In the genomic region with DNA sequence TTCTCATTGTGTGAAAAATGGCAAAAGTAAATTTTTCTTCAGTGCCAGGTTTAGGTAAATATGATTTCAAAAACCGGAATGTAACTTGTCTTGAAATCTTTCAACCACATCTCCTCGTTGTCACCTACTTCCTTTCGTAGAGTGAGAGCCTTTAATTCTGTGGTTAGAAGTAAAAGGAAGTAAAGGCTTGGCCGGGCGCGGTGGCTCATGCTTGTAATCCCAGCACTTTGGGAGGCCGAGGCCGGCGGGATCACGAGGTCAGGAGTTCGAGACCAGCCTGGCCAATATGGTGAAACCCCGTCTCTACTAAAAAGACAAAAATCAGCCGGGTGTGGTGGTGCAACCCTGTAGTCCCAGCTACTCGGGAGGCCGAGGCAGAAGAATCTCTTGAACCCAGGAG, we compare ENCODE assay signal across 10 cellular contexts. TPM values are rescaled to one million over a fixed set of nuclear protein-coding genes. Genes with fewer than 3 reads are reported as not detected.
DNase-seq lines count a peak whose midpoint lies in the region; ATAC-seq, FAIRE-seq and TF ChIP-seq lines count a peak whose summit lies in the region.
"Had no signal": no experiment of that assay in that cellular context is flagged by ENCODE, and none has a peak within 500 bp of the region (broad histone marks: within the 10 kb centered on the region; RNA-seq: fewer than 3 reads in every experiment).

No MANE protein-coding gene starts in this region.

- peaks cover 91% of the 10 kb centered on the region for H3K4me1 Mint-ChIP-seq in stimulated activated naive CD8-positive, alpha-beta T cell treated with anti-CD3 and anti-CD28 coated beads, Interleukin-15, amount 100 ng/mL, for 72 hours

- H3K9me2 ChIP-seq in SU-DHL-6 (replicated peaks; ENCODE audit: insufficient read depth, low read length), result no peaks in the 10 kb centered on the region

- dilution Hi-C loops in mammary epithelial cell (cut with HindIII; ENCODE audit: low sequenced_read_pairs), result no loop called here

- H3F3A ChIP-seq in SU-DHL-6 (ENCODE audit: insufficient read depth), result peaks cover 65% of the 10 kb centered on the region

- H3K79me2 ChIP-seq in SU-DHL-6 (ENCODE audit: insufficient read depth, low read length) (no peaks in the 10 kb centered on the region; the same call in 1 of the 2 replicates), K562 (ENCODE audit: control insufficient read depth, insufficient read depth, low read length) (no peaks in the 10 kb centered on the region; the same call in 2 of the 3 replicates), mammary epithelial cell (ENCODE audit: insufficient read depth, low read length) (peaks cover 6% of the 10 kb centered on the region)

- H3K27ac ChIP-seq in SU-DHL-6 (ENCODE audit: low read depth, low read length) (peak overlapping the region; percentile 90), K562 (ENCODE audit: extremely low read depth, low read depth, low read length) (no peak overlapping the region), substantia nigra (ENCODE audit: low read depth, low read length, poor library complexity, severe bottlenecking) (no peak overlapping the region), mammary epithelial cell (ENCODE audit: insufficient read depth, low read depth, low read length) (no peak overlapping the region)
- H3K27ac ChIP-seq: neural progenitor cell had no signal

- peak overlapping the region; percentile 37 to 60 for H3K4me3 Mint-ChIP-seq in stimulated activated naive CD8-positive, alpha-beta T cell treated with anti-CD3 and anti-CD28 coated beads, Interleukin-15, amount 100 ng/mL, for 72 hours
- H3K4me3 Mint-ChIP-seq: neural progenitor cell had no signal

- peak overlapping the region; percentile 46 for H3K9ac ChIP-seq in SU-DHL-6 (ENCODE audit: low read length)
- no peak overlapping the region for H3K9ac ChIP-seq in K562 (ENCODE audit: insufficient read depth in 1 of 2, low read depth in 2 of 2, low read length in 2 of 2)
- H3K9ac ChIP-seq in mammary epithelial cell (ENCODE audit: insufficient read depth, low read length), result no peak overlapping the region
- H3K9ac ChIP-seq: neural progenitor cell had no signal

- peak overlapping the region in 1 of 2 donors; percentile 48 for H3K27ac Mint-ChIP-seq in stimulated activated naive CD8-positive, alpha-beta T cell treated with anti-CD3 and anti-CD28 coated beads, Interleukin-15, amount 100 ng/mL, for 72 hours
- H3K27ac Mint-ChIP-seq: neural progenitor cell had no signal

- POLR2A ChIA-PET in K562 (lab: Yijun Ruan, JAX), result interaction anchor here (0.6 to 1.2 kb wide), 3 partner anchors 15 to 236 kb away, joined by 3 to 4 read pairs (median 4); a partner anchor contains a TSS

- TF ChIP-seq POLR2A in K562 (conservative IDR thresholded peaks at IDR 0.05), result no peak

- peaks cover 3% of the 10 kb centered on the region for H3K9me1 ChIP-seq in K562 (ENCODE audit: control insufficient read depth, insufficient read depth, low read length)

- 49% methylated on average over 9 of the region's 15 CpGs for WGBS in K562 (ENCODE audit: insufficient coverage, low coverage, missing lambda C conversion rate)
- WGBS in mammary epithelial cell (ENCODE audit: low coverage, missing lambda C conversion rate), result 97% methylated on average over 6 of the region's 15 CpGs

- H3K36me3 ChIP-seq in SU-DHL-6 (ENCODE audit: low read length), result 0 out of 2 replicates have a peak, but pooled peaks cover 5% of the 10 kb centered on the region
- H3K36me3 ChIP-seq in K562 (ENCODE audit: control insufficient read depth, insufficient read depth, low read length), result peaks cover 39% of the 10 kb centered on the region
- no peaks in the 10 kb centered on the region for H3K36me3 ChIP-seq in mammary epithelial cell (ENCODE audit: insufficient read depth, low read length)
- H3K36me3 ChIP-seq: neural progenitor cell had no signal

- intact Hi-C loops in K562 (cut with micrococcal nuclease), result no loop called here
- intact Hi-C loops in mammary epithelial cell (cut with micrococcal nuclease), result no loop called here

- H3K4me3 ChIP-seq in SU-DHL-6 (ENCODE audit: insufficient read depth, low read length, poor library complexity, severe bottlenecking), result peak overlapping the region; percentile 12
- no peak overlapping the region for H3K4me3 ChIP-seq in K562
- no peak overlapping the region for H3K4me3 ChIP-seq in mammary epithelial cell (replicated peaks in 1 of 3; ENCODE audit: insufficient read depth in 1 of 3, low read depth in 2 of 3, low read length in 3 of 3)
- H3K4me3 ChIP-seq: gastrocnemius medialis, neural progenitor cell had no signal

- CTCF ChIA-PET in K562 (lab: Yijun Ruan, JAX; ENCODE audit: low intra/inter-chr PET ratio) (no interaction called here), mammary epithelial cell (lab: Charles Lee; ENCODE audit: low non-redundant PET) (no interaction called here)

- H2AFZ ChIP-seq in SU-DHL-6 (ENCODE audit: low read depth, low read length, severe bottlenecking) (no peak overlapping the region), K562 (ENCODE audit: low read depth, low read length) (no peak overlapping the region), mammary epithelial cell (ENCODE audit: low read depth, low read length) (no peak overlapping the region)
- H2AFZ ChIP-seq: neural progenitor cell had no signal

- H3K4me1 ChIP-seq in K562 (replicated peaks in 1 of 2; ENCODE audit: control insufficient read depth in 2 of 2, insufficient read depth in 2 of 2, low read length in 2 of 2) (peaks cover 4 to 6% of the 10 kb centered on the region in 2 experiments; a peak in 3 of 5 replicates), mammary epithelial cell (ENCODE audit: insufficient read depth, low read length) (no peaks in the 10 kb centered on the region)

- TF ChIP-seq CTCF in SU-DHL-6 (IDR thresholded peaks at IDR 0.05; ENCODE audit: insufficient read depth, low read length, poor library complexity, severe bottlenecking) (no peak), K562 (IDR thresholded peaks at IDR 0.05 in 2 of 3, conservative IDR thresholded peaks at IDR 0.05 in 1 of 3; ENCODE audit: insufficient read depth in 2 of 3, low read depth in 1 of 3, low read length in 3 of 3) (no peak), mammary epithelial cell (conservative IDR thresholded peaks at IDR 0.05 in 1 of 2, IDR thresholded peaks at IDR 0.05 in 1 of 2; ENCODE audit: extremely low read depth in 1 of 2, insufficient read depth in 1 of 2, low read depth in 1 of 2, low read length in 2 of 2) (no peak)

- H3K27me3 ChIP-seq in SU-DHL-6 (ENCODE audit: low read length), result no peaks in the 10 kb centered on the region
- no peaks in the 10 kb centered on the region for H3K27me3 ChIP-seq in K562 (ENCODE audit: control insufficient read depth in 2 of 2, insufficient read depth in 2 of 2, low read length in 2 of 2)
- H3K27me3 ChIP-seq in mammary epithelial cell (ENCODE audit: insufficient read depth, low read length), result no peaks in the 10 kb centered on the region
- H3K27me3 ChIP-seq: gastrocnemius medialis, neural progenitor cell had no signal

- no peaks in the 10 kb centered on the region for H3K9me3 Mint-ChIP-seq in stimulated activated naive CD8-positive, alpha-beta T cell treated with anti-CD3 and anti-CD28 coated beads, Interleukin-15, amount 100 ng/mL, for 72 hours
- H3K9me3 Mint-ChIP-seq: neural progenitor cell had no signal

- H4K20me1 ChIP-seq in SU-DHL-6 (ENCODE audit: low read depth, low read length) (no peaks in the 10 kb centered on the region), K562 (replicated peaks; ENCODE audit: control insufficient read depth, insufficient read depth, low read length) (no peaks in the 10 kb centered on the region), mammary epithelial cell (ENCODE audit: insufficient read depth, low read length) (no peaks in the 10 kb centered on the region)

- no TSS peak for BruUV-seq in K562 (replicated peaks; lab: Mats Ljungman, UMichigan)
- BruUV-seq in mammary epithelial cell (replicated peaks; lab: Mats Ljungman, UMichigan), result no TSS peak

- TF ChIP-seq RAD21 in K562 (CRISPR knock-in tag; conservative IDR thresholded peaks at IDR 0.05 in 1 of 2, IDR thresholded peaks at IDR 0.05 in 1 of 2), result no peak

- ATAC-seq in K562 (no peak), HG03108 (IDR thresholded peaks at IDR 0.05; ENCODE audit: unreplicated experiment) (no peak)
- no peak for ATAC-seq in stimulated activated naive CD8-positive, alpha-beta T cell treated with anti-CD3 and anti-CD28 coated beads, Interleukin-15, amount 100 ng/mL, for 72 hours
- ATAC-seq: gastrocnemius medialis had no signal

- in situ Hi-C loops in K562 (cut with MboI), result no loop called here
- in situ Hi-C loops in mammary epithelial cell (cut with MboI; ENCODE audit: low sequenced_read_pairs in 2 of 2), result no loop called here

- no peak for TF ChIP-seq EP300 in K562 (IDR thresholded peaks at IDR 0.05; ENCODE audit: low read length)

- no peaks in the 10 kb centered on the region for H3K9me3 ChIP-seq in SU-DHL-6 (ENCODE audit: insufficient read depth, low read length)
- H3K9me3 ChIP-seq in K562 (replicated peaks; ENCODE audit: control insufficient read depth, insufficient read depth, low read depth, low read length), result no peaks in the 10 kb centered on the region
- H3K9me3 ChIP-seq in mammary epithelial cell (replicated peaks; ENCODE audit: insufficient read depth, low read length), result no peaks in the 10 kb centered on the region
- H3K9me3 ChIP-seq: gastrocnemius medialis had no signal

- FAIRE-seq in K562 (lab: Jason Lieb, UNC), result no peak

- no peaks in the 10 kb centered on the region for H3K27me3 Mint-ChIP-seq in stimulated activated naive CD8-positive, alpha-beta T cell treated with anti-CD3 and anti-CD28 coated beads, Interleukin-15, amount 100 ng/mL, for 72 hours

- H3K4me2 ChIP-seq in SU-DHL-6 (ENCODE audit: low read depth, low read length, poor library complexity, severe bottlenecking), result peak overlapping the region; percentile 62
- no peak overlapping the region for H3K4me2 ChIP-seq in K562 (ENCODE audit: insufficient read depth, low read length)
- H3K4me2 ChIP-seq in mammary epithelial cell (ENCODE audit: insufficient read depth, low read depth, low read length), result no peak overlapping the region
- H3K4me2 ChIP-seq: neural progenitor cell had no signal

- DNase-seq in activated gamma-delta T cell treated with Interleukin-2 at 50 U/mL for 16 hours (peak; percentile 34), activated gamma-delta T cell (lab: John Stamatoyannopoulos, UW) (no peak), K562 (ENCODE audit: extremely low read depth in 1 of 4, low spot score in 3 of 4) (no peak), substantia nigra (lab: John Stamatoyannopoulos, UW) (no peak), mammary epithelial cell (no peak)
- peak in 1 of 2 donors; percentile 52 for DNase-seq in stimulated activated naive CD8-positive, alpha-beta T cell treated with anti-CD3 and anti-CD28 coated beads, Interleukin-15, amount 100 ng/mL, for 72 hours
- DNase-seq: gastrocnemius medialis had no signal

RNA-seq across cellular contexts. Expression of a gene that starts 29.8 kb away (rescaled TPM):
- 101 and 295 TPM in 2 replicates for total RNA-seq in K562 (2011; cell fraction: chromatin; rRNA removed; ENCODE audit: low replicate concordance)
- 237 and 267 TPM in 2 replicates for total RNA-seq in K562 (2011; cell fraction: nucleolus; rRNA removed)
- 125 and 151 TPM in 2 replicates for total RNA-seq in K562 (2011; cell fraction: nucleoplasm; rRNA removed)
- total RNA-seq in K562 (2014; rRNA removed) (32.9 and 52.2 TPM in 2 replicates), K562 (2014; rRNA removed; fragmentation: Illumina TruSeq; extraction: Trizol) (6.8 and 10.0 TPM in 2 replicates), K562 (2015; rRNA removed; fragmentation: Illumina TruSeq; extraction: Trizol) (20.5 and 24.1 TPM in 2 replicates), K562 (2021) (48.1 and 50.7 TPM in 2 replicates), mammary epithelial cell (10 to 100 TPM; 25.8 to 47.4 TPM)
- polyA plus RNA-seq in K562 (2011; rRNA removed) (35.3 and 61.3 TPM in 2 replicates), K562 (2014; fragmentation: Illumina TruSeq; extraction: Trizol) (18.0 and 34.2 TPM in 2 replicates), K562 (2014; fragmentation: Nextera tagmentation; extraction: Ambion mirVana) (1 to 10 TPM; 1.5 to 2.1 TPM), K562 (2014; rRNA removed) (55.4 and 56.2 TPM in 2 replicates), mammary epithelial cell (47.4 TPM)
- polyA plus RNA-seq in K562 (2011; cell fraction: cytosol; rRNA removed), result 39.4 and 58.7 TPM in 2 replicates
- 468 and 514 TPM in 2 replicates for polyA plus RNA-seq in K562 (2011; cell fraction: nucleus; rRNA removed)
- 33.7 and 58.5 TPM in 2 replicates for polyA plus RNA-seq in K562 (2012)
- 10.6 and 13.6 TPM in 2 replicates for polyA minus RNA-seq in K562 (2011; rRNA and poly(A)+ RNA removed)
- 14.8 and 19.9 TPM in 2 replicates for polyA minus RNA-seq in K562 (2011; cell fraction: cytosol; rRNA and poly(A)+ RNA removed)
- 48.9 and 74.2 TPM in 2 replicates for polyA minus RNA-seq in K562 (2011; cell fraction: nucleus; rRNA and poly(A)+ RNA removed)
- 63.5 TPM for polyA minus RNA-seq in mammary epithelial cell

RNA-seq across cellular contexts. Expression of a gene that starts 53.9 kb away (rescaled TPM):
- total RNA-seq in K562 (2011; cell fraction: chromatin; rRNA removed; ENCODE audit: low replicate concordance), result 102 and 121 TPM in 2 replicates
- 77.6 and 87.6 TPM in 2 replicates for total RNA-seq in K562 (2011; cell fraction: nucleolus; rRNA removed)
- 95.9 and 126 TPM in 2 replicates for total RNA-seq in K562 (2011; cell fraction: nucleoplasm; rRNA removed)
- total RNA-seq in K562 (2014; rRNA removed) (141 and 164 TPM in 2 replicates), K562 (2014; rRNA removed; fragmentation: Illumina TruSeq; extraction: Trizol) (146 and 148 TPM in 2 replicates), K562 (2015; rRNA removed; fragmentation: Illumina TruSeq; extraction: Trizol) (112 TPM in 2 replicates), K562 (2021) (124 and 132 TPM in 2 replicates), mammary epithelial cell (10 to 100 TPM; 67.5 to 78.0 TPM)
- polyA plus RNA-seq in K562 (2011; rRNA removed) (149 and 192 TPM in 2 replicates), K562 (2014; fragmentation: Illumina TruSeq; extraction: Trizol) (136 and 137 TPM in 2 replicates), K562 (2014; fragmentation: Nextera tagmentation; extraction: Ambion mirVana) (100 to 1,000 TPM; 278 to 322 TPM), K562 (2014; rRNA removed) (132 and 155 TPM in 2 replicates), mammary epithelial cell (109 TPM)
- polyA plus RNA-seq in K562 (2011; cell fraction: cytosol; rRNA removed), result 157 and 182 TPM in 2 replicates
- 102 and 109 TPM in 2 replicates for polyA plus RNA-seq in K562 (2011; cell fraction: nucleus; rRNA removed)
- 114 and 139 TPM in 2 replicates for polyA plus RNA-seq in K562 (2012)
- polyA minus RNA-seq in K562 (2011; rRNA and poly(A)+ RNA removed), result 209 and 296 TPM in 2 replicates
- polyA minus RNA-seq in K562 (2011; cell fraction: cytosol; rRNA and poly(A)+ RNA removed), result 53.1 and 73.1 TPM in 2 replicates
- 32.4 and 51.3 TPM in 2 replicates for polyA minus RNA-seq in K562 (2011; cell fraction: nucleus; rRNA and poly(A)+ RNA removed)
- 110 TPM for polyA minus RNA-seq in mammary epithelial cell
